ENCODE assay signal across 1 cellular context in the genomic region with DNA sequence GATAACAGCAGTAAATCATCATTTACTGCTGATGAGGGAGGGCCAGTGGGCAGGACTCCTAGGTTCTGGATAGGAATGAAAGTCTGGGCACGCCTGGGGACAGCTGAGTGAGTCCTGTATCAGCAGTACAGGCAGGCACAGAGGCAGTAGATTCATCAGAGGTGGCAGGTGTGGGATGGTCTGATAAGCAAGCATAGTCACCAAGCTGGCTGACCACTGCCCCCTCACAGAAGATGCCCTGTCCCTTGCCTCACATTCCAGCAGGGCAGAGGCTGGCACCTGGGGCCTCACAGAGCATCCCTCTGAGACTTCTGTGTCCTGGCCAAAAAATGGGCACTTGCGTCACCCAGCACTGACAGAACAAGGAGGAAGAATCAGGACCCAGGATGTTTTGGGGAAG.
TF ChIP-seq lines count a peak whose summit lies in the region.

No MANE protein-coding gene starts in this region.

TF ChIP-seq in GM23338, 12 proteins besides CTCF, POLR2A, EP300 and RAD21 (continued from another document):
- TF ChIP-seq, protein P1, sequence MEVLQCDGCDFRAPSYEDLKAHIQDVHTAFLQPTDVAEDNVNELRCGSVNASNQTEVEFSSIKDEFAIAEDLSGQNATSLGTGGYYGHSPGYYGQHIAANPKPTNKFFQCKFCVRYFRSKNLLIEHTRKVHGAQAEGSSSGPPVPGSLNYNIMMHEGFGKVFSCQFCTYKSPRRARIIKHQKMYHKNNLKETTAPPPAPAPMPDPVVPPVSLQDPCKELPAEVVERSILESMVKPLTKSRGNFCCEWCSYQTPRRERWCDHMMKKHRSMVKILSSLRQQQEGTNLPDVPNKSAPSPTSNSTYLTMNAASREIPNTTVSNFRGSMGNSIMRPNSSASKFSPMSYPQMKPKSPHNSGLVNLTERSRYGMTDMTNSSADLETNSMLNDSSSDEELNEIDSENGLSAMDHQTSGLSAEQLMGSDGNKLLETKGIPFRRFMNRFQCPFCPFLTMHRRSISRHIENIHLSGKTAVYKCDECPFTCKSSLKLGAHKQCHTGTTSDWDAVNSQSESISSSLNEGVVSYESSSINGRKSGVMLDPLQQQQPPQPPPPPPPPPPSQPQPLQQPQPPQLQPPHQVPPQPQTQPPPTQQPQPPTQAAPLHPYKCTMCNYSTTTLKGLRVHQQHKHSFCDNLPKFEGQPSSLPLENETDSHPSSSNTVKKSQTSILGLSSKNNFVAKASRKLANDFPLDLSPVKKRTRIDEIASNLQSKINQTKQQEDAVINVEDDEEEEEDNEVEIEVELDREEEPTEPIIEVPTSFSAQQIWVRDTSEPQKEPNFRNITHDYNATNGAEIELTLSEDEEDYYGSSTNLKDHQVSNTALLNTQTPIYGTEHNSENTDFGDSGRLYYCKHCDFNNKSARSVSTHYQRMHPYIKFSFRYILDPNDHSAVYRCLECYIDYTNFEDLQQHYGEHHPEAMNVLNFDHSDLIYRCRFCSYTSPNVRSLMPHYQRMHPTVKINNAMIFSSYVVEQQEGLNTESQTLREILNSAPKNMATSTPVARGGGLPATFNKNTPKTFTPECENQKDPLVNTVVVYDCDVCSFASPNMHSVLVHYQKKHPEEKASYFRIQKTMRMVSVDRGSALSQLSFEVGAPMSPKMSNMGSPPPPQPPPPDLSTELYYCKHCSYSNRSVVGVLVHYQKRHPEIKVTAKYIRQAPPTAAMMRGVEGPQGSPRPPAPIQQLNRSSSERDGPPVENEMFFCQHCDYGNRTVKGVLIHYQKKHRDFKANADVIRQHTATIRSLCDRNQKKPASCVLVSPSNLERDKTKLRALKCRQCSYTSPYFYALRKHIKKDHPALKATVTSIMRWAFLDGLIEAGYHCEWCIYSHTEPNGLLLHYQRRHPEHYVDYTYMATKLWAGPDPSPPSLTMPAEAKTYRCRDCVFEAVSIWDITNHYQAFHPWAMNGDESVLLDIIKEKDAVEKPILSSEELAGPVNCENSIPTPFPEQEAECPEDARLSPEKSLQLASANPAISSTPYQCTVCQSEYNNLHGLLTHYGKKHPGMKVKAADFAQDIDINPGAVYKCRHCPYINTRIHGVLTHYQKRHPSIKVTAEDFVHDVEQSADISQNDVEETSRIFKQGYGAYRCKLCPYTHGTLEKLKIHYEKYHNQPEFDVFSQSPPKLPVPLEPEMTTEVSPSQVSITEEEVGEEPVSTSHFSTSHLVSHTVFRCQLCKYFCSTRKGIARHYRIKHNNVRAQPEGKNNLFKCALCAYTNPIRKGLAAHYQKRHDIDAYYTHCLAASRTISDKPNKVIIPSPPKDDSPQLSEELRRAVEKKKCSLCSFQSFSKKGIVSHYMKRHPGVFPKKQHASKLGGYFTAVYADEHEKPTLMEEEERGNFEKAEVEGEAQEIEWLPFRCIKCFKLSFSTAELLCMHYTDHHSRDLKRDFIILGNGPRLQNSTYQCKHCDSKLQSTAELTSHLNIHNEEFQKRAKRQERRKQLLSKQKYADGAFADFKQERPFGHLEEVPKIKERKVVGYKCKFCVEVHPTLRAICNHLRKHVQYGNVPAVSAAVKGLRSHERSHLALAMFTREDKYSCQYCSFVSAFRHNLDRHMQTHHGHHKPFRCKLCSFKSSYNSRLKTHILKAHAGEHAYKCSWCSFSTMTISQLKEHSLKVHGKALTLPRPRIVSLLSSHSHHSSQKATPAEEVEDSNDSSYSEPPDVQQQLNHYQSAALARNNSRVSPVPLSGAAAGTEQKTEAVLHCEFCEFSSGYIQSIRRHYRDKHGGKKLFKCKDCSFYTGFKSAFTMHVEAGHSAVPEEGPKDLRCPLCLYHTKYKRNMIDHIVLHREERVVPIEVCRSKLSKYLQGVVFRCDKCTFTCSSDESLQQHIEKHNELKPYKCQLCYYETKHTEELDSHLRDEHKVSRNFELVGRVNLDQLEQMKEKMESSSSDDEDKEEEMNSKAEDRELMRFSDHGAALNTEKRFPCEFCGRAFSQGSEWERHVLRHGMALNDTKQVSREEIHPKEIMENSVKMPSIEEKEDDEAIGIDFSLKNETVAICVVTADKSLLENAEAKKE (CRISPR knock-in tag; IDR thresholded peaks at IDR 0.05) = no peak
- TF ChIP-seq, protein P2, sequence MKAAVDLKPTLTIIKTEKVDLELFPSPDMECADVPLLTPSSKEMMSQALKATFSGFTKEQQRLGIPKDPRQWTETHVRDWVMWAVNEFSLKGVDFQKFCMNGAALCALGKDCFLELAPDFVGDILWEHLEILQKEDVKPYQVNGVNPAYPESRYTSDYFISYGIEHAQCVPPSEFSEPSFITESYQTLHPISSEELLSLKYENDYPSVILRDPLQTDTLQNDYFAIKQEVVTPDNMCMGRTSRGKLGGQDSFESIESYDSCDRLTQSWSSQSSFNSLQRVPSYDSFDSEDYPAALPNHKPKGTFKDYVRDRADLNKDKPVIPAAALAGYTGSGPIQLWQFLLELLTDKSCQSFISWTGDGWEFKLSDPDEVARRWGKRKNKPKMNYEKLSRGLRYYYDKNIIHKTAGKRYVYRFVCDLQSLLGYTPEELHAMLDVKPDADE (IDR thresholded peaks at IDR 0.05) = no peak
- TF ChIP-seq POLR2AphosphoS5 (IDR thresholded peaks at IDR 0.05; ENCODE audit: low read depth) (no peak), EZH2 (IDR thresholded peaks at IDR 0.05; ENCODE audit: low read depth, unreplicated experiment) (no peak), CREB1 (CRISPR knock-in tag; IDR thresholded peaks at IDR 0.05; ENCODE audit: low read depth) (no peak), ZNF114 (CRISPR knock-in tag; IDR thresholded peaks at IDR 0.05) (no peak), ZNF331 (CRISPR knock-in tag; IDR thresholded peaks at IDR 0.05; ENCODE audit: low read depth) (no peak), NANOG (IDR thresholded peaks at IDR 0.05; ENCODE audit: borderline replicate concordance) (no peak)
- TF ChIP-seq, protein P3, sequence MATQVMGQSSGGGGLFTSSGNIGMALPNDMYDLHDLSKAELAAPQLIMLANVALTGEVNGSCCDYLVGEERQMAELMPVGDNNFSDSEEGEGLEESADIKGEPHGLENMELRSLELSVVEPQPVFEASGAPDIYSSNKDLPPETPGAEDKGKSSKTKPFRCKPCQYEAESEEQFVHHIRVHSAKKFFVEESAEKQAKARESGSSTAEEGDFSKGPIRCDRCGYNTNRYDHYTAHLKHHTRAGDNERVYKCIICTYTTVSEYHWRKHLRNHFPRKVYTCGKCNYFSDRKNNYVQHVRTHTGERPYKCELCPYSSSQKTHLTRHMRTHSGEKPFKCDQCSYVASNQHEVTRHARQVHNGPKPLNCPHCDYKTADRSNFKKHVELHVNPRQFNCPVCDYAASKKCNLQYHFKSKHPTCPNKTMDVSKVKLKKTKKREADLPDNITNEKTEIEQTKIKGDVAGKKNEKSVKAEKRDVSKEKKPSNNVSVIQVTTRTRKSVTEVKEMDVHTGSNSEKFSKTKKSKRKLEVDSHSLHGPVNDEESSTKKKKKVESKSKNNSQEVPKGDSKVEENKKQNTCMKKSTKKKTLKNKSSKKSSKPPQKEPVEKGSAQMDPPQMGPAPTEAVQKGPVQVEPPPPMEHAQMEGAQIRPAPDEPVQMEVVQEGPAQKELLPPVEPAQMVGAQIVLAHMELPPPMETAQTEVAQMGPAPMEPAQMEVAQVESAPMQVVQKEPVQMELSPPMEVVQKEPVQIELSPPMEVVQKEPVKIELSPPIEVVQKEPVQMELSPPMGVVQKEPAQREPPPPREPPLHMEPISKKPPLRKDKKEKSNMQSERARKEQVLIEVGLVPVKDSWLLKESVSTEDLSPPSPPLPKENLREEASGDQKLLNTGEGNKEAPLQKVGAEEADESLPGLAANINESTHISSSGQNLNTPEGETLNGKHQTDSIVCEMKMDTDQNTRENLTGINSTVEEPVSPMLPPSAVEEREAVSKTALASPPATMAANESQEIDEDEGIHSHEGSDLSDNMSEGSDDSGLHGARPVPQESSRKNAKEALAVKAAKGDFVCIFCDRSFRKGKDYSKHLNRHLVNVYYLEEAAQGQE (IDR thresholded peaks at IDR 0.05; ENCODE audit: unreplicated experiment) = no peak
